In the genomic region with DNA sequence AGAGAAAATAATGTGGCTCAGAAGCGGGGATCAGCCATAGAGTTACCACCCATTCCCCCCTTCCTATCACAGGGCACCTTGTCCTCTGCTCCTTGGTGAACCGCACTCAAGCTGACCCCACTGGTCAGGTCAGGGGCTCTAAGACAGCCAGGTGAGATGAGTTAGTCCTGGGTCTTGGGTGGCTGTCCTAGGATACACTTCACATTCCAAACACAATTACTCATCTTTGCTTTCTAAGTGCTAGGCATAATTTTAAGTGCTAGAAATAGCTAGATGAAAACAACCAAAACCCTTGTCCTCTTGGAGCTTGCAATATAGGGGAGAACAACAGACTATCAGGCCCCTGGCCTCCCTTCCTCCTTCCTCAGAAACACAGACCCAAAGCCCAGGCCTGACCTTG, we compare ENCODE assay signal across 12 cellular contexts. TPM values are rescaled to one million over a fixed set of nuclear protein-coding genes. Genes with fewer than 3 reads are reported as not detected.
DNase-seq lines count a peak whose midpoint lies in the region; ATAC-seq and TF ChIP-seq lines count a peak whose summit lies in the region.
"Had no signal": no experiment of that assay in that cellular context is flagged by ENCODE, and none has a peak within 500 bp of the region (broad histone marks: within the 10 kb centered on the region; RNA-seq: fewer than 3 reads in every experiment).

No MANE protein-coding gene starts in this region.

- no peak overlapping the region for H3K4me3 ChIP-seq in choroid plexus epithelial cell (ENCODE audit: low read depth, low read length)
- H3K4me3 ChIP-seq: spleen had no signal

- H3K27ac Mint-ChIP-seq in naive thymus-derived CD8-positive, alpha-beta T cell: peak overlapping the region in 6 of 10 donors; percentile 25 to 84 (median 44)
- H3K27ac Mint-ChIP-seq in progenitor cell of endocrine pancreas: no peak overlapping the region

- peaks cover 0 to 5% (median 2%) of the 10 kb centered on the region in 4 donors for H3K4me1 Mint-ChIP-seq in naive thymus-derived CD8-positive, alpha-beta T cell
- H3K4me1 Mint-ChIP-seq in progenitor cell of endocrine pancreas (ENCODE audit: low read depth): peaks cover 2% of the 10 kb centered on the region

- CTCF ChIA-PET in HEK293T (lab: Yijun Ruan, JAX): interaction anchor here (0.6 to 1.7 kb wide), 5 partner anchors 8 to 526 kb away, joined by 3 to 9 read pairs (median 3); no protein-coding TSS in a partner anchor

- TF ChIP-seq CTCF in 22Rv1 (IDR thresholded peaks at IDR 0.05): no peak
- TF ChIP-seq CTCF in choroid plexus epithelial cell (conservative IDR thresholded peaks at IDR 0.05; ENCODE audit: low read depth, low read length): no peak
- no peak for TF ChIP-seq CTCF in progenitor cell of endocrine pancreas (IDR thresholded peaks at IDR 0.05; ENCODE audit: unreplicated experiment)

- peaks cover 0 to 26% (median 0%) of the 10 kb centered on the region in 3 donors for H3K36me3 Mint-ChIP-seq in naive thymus-derived CD8-positive, alpha-beta T cell
- H3K36me3 Mint-ChIP-seq in progenitor cell of endocrine pancreas (ENCODE audit: insufficient read depth): no peaks in the 10 kb centered on the region

- no peaks in the 10 kb centered on the region for H3K27me3 Mint-ChIP-seq in naive thymus-derived CD8-positive, alpha-beta T cell
- no peaks in the 10 kb centered on the region for H3K27me3 Mint-ChIP-seq in progenitor cell of endocrine pancreas

- DNase-seq in M059J (ENCODE audit: low read depth) (peak; percentile 62), choroid plexus epithelial cell (ENCODE audit: low read depth) (peak; percentile 70), progenitor cell of endocrine pancreas (ENCODE audit: low spot score, unreplicated experiment) (no peak), amygdala (lab: John Stamatoyannopoulos, UW) (no peak), HEK293T (ENCODE audit: extremely low spot score) (no peak)
- DNase-seq in naive thymus-derived CD8-positive, alpha-beta T cell: no peak
- DNase-seq: BE2C, NCI-H2029 treated with DMSO at 0.1 percent for 48 hours, spleen, T1000 had no signal

- H3K27ac ChIP-seq in 22Rv1: peak overlapping the region; percentile 78

- no peak for ATAC-seq in naive thymus-derived CD8-positive, alpha-beta T cell
- ATAC-seq in HG03045 (IDR thresholded peaks at IDR 0.05; ENCODE audit: unreplicated experiment): no peak

- H3K4me3 Mint-ChIP-seq in naive thymus-derived CD8-positive, alpha-beta T cell: no peak overlapping the region
- no peak overlapping the region for H3K4me3 Mint-ChIP-seq in progenitor cell of endocrine pancreas (ENCODE audit: low read depth)

- POLR2A ChIA-PET in naive thymus-derived CD8-positive, alpha-beta T cell (lab: Charles Lee): interaction anchor here (1.1 kb wide), 1 partner anchor 8 kb away, joined by 5 read pairs; the partner anchor contains the start of genes MUTYH and TOE1
- POLR2A ChIA-PET in HEK293T (lab: Yijun Ruan, JAX): interaction anchor here (1.1 to 7.8 kb wide), 7 partner anchors 8 to 337 kb away, joined by 3 to 77 read pairs (median 6); partner anchors contain the start of genes CCDC163, HECTD3, MMACHC and MUTYH

- no peaks in the 10 kb centered on the region for H3K9me3 Mint-ChIP-seq in naive thymus-derived CD8-positive, alpha-beta T cell
- no peaks in the 10 kb centered on the region for H3K9me3 Mint-ChIP-seq in progenitor cell of endocrine pancreas (ENCODE audit: low read depth)

TF ChIP-seq in HEK293T, 16 proteins besides CTCF, POLR2A, EP300 and RAD21:
- TF ChIP-seq TARDBP (IDR thresholded peaks at IDR 0.05) (no peak), L3MBTL2 (conservative IDR thresholded peaks at IDR 0.05) (no peak), CTBP1 (IDR thresholded peaks at IDR 0.05; ENCODE audit: borderline replicate concordance) (no peak)
- TF ChIP-seq, protein P1, sequence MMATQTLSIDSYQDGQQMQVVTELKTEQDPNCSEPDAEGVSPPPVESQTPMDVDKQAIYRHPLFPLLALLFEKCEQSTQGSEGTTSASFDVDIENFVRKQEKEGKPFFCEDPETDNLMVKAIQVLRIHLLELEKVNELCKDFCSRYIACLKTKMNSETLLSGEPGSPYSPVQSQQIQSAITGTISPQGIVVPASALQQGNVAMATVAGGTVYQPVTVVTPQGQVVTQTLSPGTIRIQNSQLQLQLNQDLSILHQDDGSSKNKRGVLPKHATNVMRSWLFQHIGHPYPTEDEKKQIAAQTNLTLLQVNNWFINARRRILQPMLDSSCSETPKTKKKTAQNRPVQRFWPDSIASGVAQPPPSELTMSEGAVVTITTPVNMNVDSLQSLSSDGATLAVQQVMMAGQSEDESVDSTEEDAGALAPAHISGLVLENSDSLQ (IDR thresholded peaks at IDR 0.05): no peak

RNA-seq across cellular contexts. Expression of gene MUTYH, which starts 7.8 kb away (rescaled TPM):
- 7.2 and 17.1 TPM in 2 replicates for total RNA-seq in M059J (2014; rRNA removed; shearing (Covaris generic))
- total RNA-seq in naive thymus-derived CD8-positive, alpha-beta T cell: 10 to 100 TPM; 75.6 to 79.7 TPM
- polyA plus RNA-seq in naive thymus-derived CD8-positive, alpha-beta T cell: 10 to 100 TPM; 21.8 to 24.7 (median 24.4) TPM
- total RNA-seq in progenitor cell of endocrine pancreas: 52.3 and 59.3 TPM in 2 replicates

RNA-seq across cellular contexts. Expression of gene TOE1, which starts 8.1 kb away (rescaled TPM):
- total RNA-seq in M059J (2014; rRNA removed; shearing (Covaris generic)): 19.2 and 20.9 TPM in 2 replicates
- 10 to 100 TPM; 23.7 to 24.5 TPM for total RNA-seq in naive thymus-derived CD8-positive, alpha-beta T cell
- 10 to 100 TPM in 2 of 3 donors, 1 to 10 TPM in 1; 8.2 to 12.3 (median 10.7) TPM for polyA plus RNA-seq in naive thymus-derived CD8-positive, alpha-beta T cell
- 11.7 and 12.3 TPM in 2 replicates for total RNA-seq in progenitor cell of endocrine pancreas

RNA-seq across cellular contexts. Expression of gene HPDL, which starts 21.3 kb away (rescaled TPM):
- not detected in 2 replicates for total RNA-seq in M059J (2014; rRNA removed; shearing (Covaris generic))
- 1 to 10 TPM; 1.5 TPM for total RNA-seq in naive thymus-derived CD8-positive, alpha-beta T cell
- 1 to 10 TPM in 2 of 3 donors, under 1 TPM in 1; 0.47 to 2.7 (median 1.2) TPM for polyA plus RNA-seq in naive thymus-derived CD8-positive, alpha-beta T cell
- total RNA-seq in progenitor cell of endocrine pancreas: 2.4 and 3.6 TPM in 2 replicates

Comparison
In these comparisons a context has a peak if more than half of its experiments do, and no peak if none do; other contexts are left out.
1. DNase-seq: peak in M059J (single experiment) and choroid plexus epithelial cell (single experiment); none in naive thymus-derived CD8-positive, alpha-beta T cell (0 of 10), progenitor cell of endocrine pancreas (single experiment), amygdala (0 of 56) and HEK293T (single experiment).